In genomic region chr18:23314672-23315071, GRCh38 we compare ENCODE assay signal across 17 cellular contexts.
DNase-seq lines count a peak whose midpoint lies in the region; ATAC-seq and TF ChIP-seq lines count a peak whose summit lies in the region.
"Had no signal": no experiment of that assay in that cellular context is flagged by ENCODE, and none has a peak within 500 bp of the region (broad histone marks: within the 10 kb centered on the region; RNA-seq: fewer than 3 reads in every experiment).

No MANE protein-coding gene starts in this region.

- H3K27me3 Mint-ChIP-seq in GM23338 (ENCODE audit: insufficient read depth, low read depth, poor library complexity) (no peaks in the 10 kb centered on the region), chondrocyte (ENCODE audit: low read depth) (no peaks in the 10 kb centered on the region)
- no peaks in the 10 kb centered on the region for H3K27me3 Mint-ChIP-seq in activated T-helper 2 cell treated with anti-CD3 and anti-CD28 coated beads, Interferon-gamma antibody, Interleukin-2, Interleukin-4, amounts not matched to agents 10 μg/mL and 5 μg/mL and 100 μg/mL, durations not matched to agents 14 hours and 24 hours and 36 hours (ENCODE audit: low read depth)
- H3K27me3 Mint-ChIP-seq: B cell; CD4-positive, alpha-beta memory T cell had no signal

- H3K79me2 ChIP-seq in GM23338 (replicated peaks; ENCODE audit: insufficient read depth): no peaks in the 10 kb centered on the region

- DNase-seq in GM23338 (ENCODE audit: low spot score) (peak; percentile 39), chondrocyte (ENCODE audit: low spot score) (no peak), COR-L47 (lab: John Stamatoyannopoulos, UW) (no peak), C1 segment of cervical spinal cord (lab: John Stamatoyannopoulos, UW) (no peak)
- DNase-seq in activated T-helper 2 cell treated with anti-CD3 and anti-CD28 coated beads, Interferon-gamma antibody, Interleukin-2, Interleukin-4, amounts not matched to agents 10 μg/mL and 5 μg/mL and 100 μg/mL, durations not matched to agents 14 hours and 24 hours and 36 hours (ENCODE audit: low spot score): no peak
- DNase-seq: ACHN; CD4-positive, alpha-beta memory T cell; DMS153; DMS79 treated with DMSO at 0.1 percent for 48 hours; EL; GOT3 had no signal

- H3K9me3 Mint-ChIP-seq in GM23338: peaks cover 8% of the 10 kb centered on the region; the same call in 1 of the 3 replicates
- H3K9me3 Mint-ChIP-seq in chondrocyte (ENCODE audit: low read depth): peaks cover 6% of the 10 kb centered on the region
- H3K9me3 Mint-ChIP-seq in activated T-helper 2 cell treated with anti-CD3 and anti-CD28 coated beads, Interferon-gamma antibody, Interleukin-2, Interleukin-4, amounts not matched to agents 10 μg/mL and 5 μg/mL and 100 μg/mL, durations not matched to agents 14 hours and 24 hours and 36 hours: peaks cover 4% of the 10 kb centered on the region
- H3K9me3 Mint-ChIP-seq: CD4-positive, alpha-beta memory T cell had no signal

- peaks cover 22% of the 10 kb centered on the region for H3K4me1 Mint-ChIP-seq in GM23338
- H3K4me1 Mint-ChIP-seq in chondrocyte (ENCODE audit: low read depth): peaks cover 81% of the 10 kb centered on the region
- H3K4me1 Mint-ChIP-seq in activated T-helper 2 cell treated with anti-CD3 and anti-CD28 coated beads, Interferon-gamma antibody, Interleukin-2, Interleukin-4, amounts not matched to agents 10 μg/mL and 5 μg/mL and 100 μg/mL, durations not matched to agents 14 hours and 24 hours and 36 hours (ENCODE audit: low read depth): peaks cover 48% of the 10 kb centered on the region
- H3K4me1 Mint-ChIP-seq: B cell; CD4-positive, alpha-beta memory T cell had no signal

- H3K36me3 ChIP-seq in GM23338 (ENCODE audit: insufficient read depth): no peaks in the 10 kb centered on the region
- no peaks in the 10 kb centered on the region for H3K36me3 ChIP-seq in HUES64 (ENCODE audit: insufficient read depth, low read length)
- no peaks in the 10 kb centered on the region for H3K36me3 ChIP-seq in iPS-15b (ENCODE audit: control insufficient read depth, insufficient read depth, low read length)

- H3K4me2 ChIP-seq in GM23338: peak overlapping the region; percentile 59

- WGBS in HUES64: 41% methylated on average over 4 of the region's 4 CpGs

- no peaks in the 10 kb centered on the region for H4K20me1 ChIP-seq in GM23338 (replicated peaks; ENCODE audit: insufficient read depth)

- H3K36me3 Mint-ChIP-seq in GM23338 (ENCODE audit: low read depth): peaks cover 7% of the 10 kb centered on the region; the same call in 2 of the 3 replicates
- peaks cover 5% of the 10 kb centered on the region for H3K36me3 Mint-ChIP-seq in chondrocyte (ENCODE audit: low read depth)
- H3K36me3 Mint-ChIP-seq in activated T-helper 2 cell treated with anti-CD3 and anti-CD28 coated beads, Interferon-gamma antibody, Interleukin-2, Interleukin-4, amounts not matched to agents 10 μg/mL and 5 μg/mL and 100 μg/mL, durations not matched to agents 14 hours and 24 hours and 36 hours (ENCODE audit: low read depth): peaks cover 10% of the 10 kb centered on the region
- H3K36me3 Mint-ChIP-seq: CD4-positive, alpha-beta memory T cell had no signal

- peak overlapping the region; percentile 10; the same call in 1 of the 2 replicates for H3K27ac ChIP-seq in GM23338 (ENCODE audit: low read depth)
- peak overlapping the region; percentile 65; the same call in 1 of the 2 replicates for H3K27ac ChIP-seq in HUES64 (ENCODE audit: low read depth, low read length)
- H3K27ac ChIP-seq: C4-2B had no signal

- H2AFZ ChIP-seq in GM23338: no peak overlapping the region

- H3K9me2 ChIP-seq in GM23338 (ENCODE audit: insufficient read depth): no peaks in the 10 kb centered on the region

- peaks cover 23% of the 10 kb centered on the region for H3K4me1 ChIP-seq in GM23338 (ENCODE audit: insufficient read depth)
- H3K4me1 ChIP-seq in HUES64 (ENCODE audit: insufficient read depth, low read length): peaks cover 17% of the 10 kb centered on the region
- H3K4me1 ChIP-seq in iPS-15b (ENCODE audit: control insufficient read depth, insufficient read depth, low read length): peaks cover 11% of the 10 kb centered on the region

- H3K27ac Mint-ChIP-seq in GM23338: no peak overlapping the region
- peak overlapping the region; percentile 86 for H3K27ac Mint-ChIP-seq in chondrocyte (ENCODE audit: unreplicated experiment)
- H3K27ac Mint-ChIP-seq in activated T-helper 2 cell treated with anti-CD3 and anti-CD28 coated beads, Interferon-gamma antibody, Interleukin-2, Interleukin-4, amounts not matched to agents 10 μg/mL and 5 μg/mL and 100 μg/mL, durations not matched to agents 14 hours and 24 hours and 36 hours: no peak overlapping the region
- H3K27ac Mint-ChIP-seq: B cell; CD4-positive, alpha-beta memory T cell had no signal

- H3K4me3 Mint-ChIP-seq in GM23338 (no peak overlapping the region), chondrocyte (ENCODE audit: unreplicated experiment) (no peak overlapping the region)
- no peak overlapping the region for H3K4me3 Mint-ChIP-seq in activated T-helper 2 cell treated with anti-CD3 and anti-CD28 coated beads, Interferon-gamma antibody, Interleukin-2, Interleukin-4, amounts not matched to agents 10 μg/mL and 5 μg/mL and 100 μg/mL, durations not matched to agents 14 hours and 24 hours and 36 hours (ENCODE audit: low read depth)
- H3K4me3 Mint-ChIP-seq: B cell; CD4-positive, alpha-beta memory T cell had no signal

- H3K27me3 ChIP-seq in GM23338 (ENCODE audit: insufficient read depth) (no peaks in the 10 kb centered on the region), HUES64 (ENCODE audit: insufficient read depth, low read length) (no peaks in the 10 kb centered on the region), iPS-15b (ENCODE audit: control insufficient read depth, insufficient read depth, low read length) (no peaks in the 10 kb centered on the region)

- no peak overlapping the region; the same call in 1 of the 2 replicates for H3K4me3 ChIP-seq in GM23338
- no peak overlapping the region for H3K4me3 ChIP-seq in HUES64 (ENCODE audit: low read length)
- H3K4me3 ChIP-seq in iPS-15b (ENCODE audit: low read depth, low read length): no peak overlapping the region

- H3F3A ChIP-seq in GM23338 (replicated peaks; ENCODE audit: low read depth): no peaks in the 10 kb centered on the region

- peak; percentile 89 for ATAC-seq in GM23338
- no peak for ATAC-seq in HG03521 (IDR thresholded peaks at IDR 0.05; ENCODE audit: unreplicated experiment)
- ATAC-seq: HepG2 had no signal

- TF ChIP-seq CTCF in GM23338 (conservative IDR thresholded peaks at IDR 0.05; ENCODE audit: low read depth in 2 of 2) (no peak), chondrocyte (IDR thresholded peaks at IDR 0.05) (no peak)

- intact Hi-C loops in activated T-helper 2 cell treated with anti-CD3 and anti-CD28 coated beads, Interferon-gamma antibody, Interleukin-2, Interleukin-4, amounts not matched to agents 10 μg/mL and 5 μg/mL and 100 μg/mL, durations not matched to agents 14 hours and 24 hours and 36 hours (cut with micrococcal nuclease): no loop called here

- H3K9me3 ChIP-seq in HUES64 (ENCODE audit: insufficient read depth, low read depth, low read length) (no peaks in the 10 kb centered on the region), iPS-15b (ENCODE audit: control insufficient read depth, insufficient read depth, low read length) (no peaks in the 10 kb centered on the region)

- no peak overlapping the region for H3K9ac ChIP-seq in HUES64 (ENCODE audit: low read depth, low read length)
- peak overlapping the region; percentile 2 for H3K9ac ChIP-seq in iPS-15b (ENCODE audit: low read depth, low read length)

TF ChIP-seq in GM23338, 12 proteins besides CTCF, POLR2A, EP300 and RAD21 (continues in another document):
- TF ChIP-seq CREB1 (CRISPR knock-in tag; IDR thresholded peaks at IDR 0.05; ENCODE audit: low read depth) (no peak), POLR2AphosphoS5 (IDR thresholded peaks at IDR 0.05; ENCODE audit: low read depth) (no peak)
- TF ChIP-seq, protein P1, sequence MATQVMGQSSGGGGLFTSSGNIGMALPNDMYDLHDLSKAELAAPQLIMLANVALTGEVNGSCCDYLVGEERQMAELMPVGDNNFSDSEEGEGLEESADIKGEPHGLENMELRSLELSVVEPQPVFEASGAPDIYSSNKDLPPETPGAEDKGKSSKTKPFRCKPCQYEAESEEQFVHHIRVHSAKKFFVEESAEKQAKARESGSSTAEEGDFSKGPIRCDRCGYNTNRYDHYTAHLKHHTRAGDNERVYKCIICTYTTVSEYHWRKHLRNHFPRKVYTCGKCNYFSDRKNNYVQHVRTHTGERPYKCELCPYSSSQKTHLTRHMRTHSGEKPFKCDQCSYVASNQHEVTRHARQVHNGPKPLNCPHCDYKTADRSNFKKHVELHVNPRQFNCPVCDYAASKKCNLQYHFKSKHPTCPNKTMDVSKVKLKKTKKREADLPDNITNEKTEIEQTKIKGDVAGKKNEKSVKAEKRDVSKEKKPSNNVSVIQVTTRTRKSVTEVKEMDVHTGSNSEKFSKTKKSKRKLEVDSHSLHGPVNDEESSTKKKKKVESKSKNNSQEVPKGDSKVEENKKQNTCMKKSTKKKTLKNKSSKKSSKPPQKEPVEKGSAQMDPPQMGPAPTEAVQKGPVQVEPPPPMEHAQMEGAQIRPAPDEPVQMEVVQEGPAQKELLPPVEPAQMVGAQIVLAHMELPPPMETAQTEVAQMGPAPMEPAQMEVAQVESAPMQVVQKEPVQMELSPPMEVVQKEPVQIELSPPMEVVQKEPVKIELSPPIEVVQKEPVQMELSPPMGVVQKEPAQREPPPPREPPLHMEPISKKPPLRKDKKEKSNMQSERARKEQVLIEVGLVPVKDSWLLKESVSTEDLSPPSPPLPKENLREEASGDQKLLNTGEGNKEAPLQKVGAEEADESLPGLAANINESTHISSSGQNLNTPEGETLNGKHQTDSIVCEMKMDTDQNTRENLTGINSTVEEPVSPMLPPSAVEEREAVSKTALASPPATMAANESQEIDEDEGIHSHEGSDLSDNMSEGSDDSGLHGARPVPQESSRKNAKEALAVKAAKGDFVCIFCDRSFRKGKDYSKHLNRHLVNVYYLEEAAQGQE (IDR thresholded peaks at IDR 0.05; ENCODE audit: unreplicated experiment): no peak
